ENCODE assay signal across 1 cellular context in the genomic region with DNA sequence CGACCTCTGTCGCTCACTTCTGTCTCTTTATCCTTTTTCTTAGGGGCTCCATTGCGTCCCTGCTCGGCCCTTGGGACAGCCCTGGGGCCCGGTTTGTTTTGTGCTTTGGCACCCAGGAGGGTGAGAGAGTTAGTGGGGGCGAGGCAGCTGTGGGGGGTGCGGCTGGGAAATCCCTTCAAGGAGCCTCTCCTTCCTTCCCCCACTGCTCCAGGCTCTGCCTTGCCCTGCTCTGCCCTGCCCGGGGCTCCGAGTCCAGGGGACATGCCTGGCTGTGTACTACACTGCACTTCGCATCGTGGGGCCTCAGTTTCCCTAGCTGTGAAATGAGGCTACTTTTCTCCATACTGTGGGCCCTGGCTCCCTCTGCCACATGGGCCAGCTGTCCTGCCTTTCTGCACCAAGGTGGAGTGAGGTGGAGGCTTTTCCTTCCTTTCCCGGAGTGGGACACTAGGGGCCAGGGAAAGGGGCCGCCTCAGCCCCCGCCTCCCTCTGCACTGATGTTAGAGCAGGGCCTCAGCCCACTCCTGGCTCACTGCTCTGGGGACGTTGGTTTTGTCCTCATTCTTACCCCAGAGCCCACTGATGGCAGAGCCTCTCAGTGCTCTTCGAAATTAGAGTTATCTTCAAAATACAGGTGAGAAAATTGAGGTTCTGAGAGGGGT.
A peak's percentile ranks its signal among the peaks of the same experiment; 100 is the strongest.
TF ChIP-seq lines count a peak whose summit lies in the region.

No MANE protein-coding gene starts in this region.

TF ChIP-seq in K562, 482 proteins besides CTCF, POLR2A, EP300 and RAD21:
- TF ChIP-seq TFAP4 (CRISPR knock-in tag; IDR thresholded peaks at IDR 0.05; ENCODE audit: borderline replicate concordance) (0 out of 2 replicates have a peak, but pooled peaks have one; percentile 26), PTTG1 (tag; IDR thresholded peaks at IDR 0.05; ENCODE audit: low read depth) (no peak)
